In genomic region chrY:19066447-19067190, GRCh38 we compare ENCODE assay signal across 14 cellular contexts.
"Had no signal": no experiment of that assay in that cellular context is flagged by ENCODE, and none has a peak within 500 bp of the region (broad histone marks: within the 10 kb centered on the region; RNA-seq: fewer than 3 reads in every experiment).

No MANE protein-coding gene starts in this region.

- H3K36me3 ChIP-seq: adrenal gland, ascending aorta, esophagus squamous epithelium, pancreas, right lobe of liver had no signal

- H3K9me3 ChIP-seq: adrenal gland, ascending aorta, esophagus squamous epithelium, pancreas, right lobe of liver had no signal

- H3K4me2 ChIP-seq: smooth muscle cell had no signal

- H3K27ac ChIP-seq: adrenal gland, ascending aorta, esophagus squamous epithelium, pancreas, right lobe of liver had no signal

- H3K4me1 ChIP-seq: adrenal gland, ascending aorta, pancreas, right lobe of liver had no signal

- DNase-seq: activated CD4-positive, alpha-beta T cell treated with anti-CD3 and anti-CD28 coated beads for 1 hour; activated gamma-delta T cell treated with Interleukin-2 at 50 U/mL for 16 hours; activated T-cell treated with anti-CD3 and anti-CD28 coated beads, Interleukin-2, amount 50 U/mL, for 1 hour; effector memory CD8-positive, alpha-beta T cell; esophagus squamous epithelium; nephron progenitor cell; stimulated activated CD4-positive, alpha-beta T cell treated with anti-CD3 and anti-CD28 coated beads, Interleukin-15, amount 100 ng/mL, for 24 hours; T-helper 1 cell had no signal

- H3K27me3 ChIP-seq: adrenal gland, ascending aorta, esophagus squamous epithelium, pancreas, right lobe of liver had no signal

- H3K4me3 ChIP-seq: adrenal gland, ascending aorta, esophagus squamous epithelium, pancreas, right lobe of liver, smooth muscle cell had no signal

- ATAC-seq: effector memory CD8-positive, alpha-beta T cell; pancreas; stimulated activated memory B cell treated with anti-CD40 and anti-IgM and Interleukin-4, amounts not matched to agents 10 μg/mL and 1 μg/mL and 100 μg/mL, for 72 hours had no signal
